Comparison of ENCODE assay signal across 11 cellular contexts in genomic region chr20:37263686-37264085, GRCh38. TPM values are rescaled to one million over a fixed set of nuclear protein-coding genes. Genes with fewer than 3 reads are reported as not detected.
"Had no signal": no experiment of that assay in that cellular context is flagged by ENCODE, and none has a peak within 500 bp of the region (broad histone marks: within the 10 kb centered on the region; RNA-seq: fewer than 3 reads in every experiment).

No MANE protein-coding gene starts in this region.

- H3K9me3 ChIP-seq: HAP-1 had no signal

- H3K9me3 Mint-ChIP-seq: GM23338, H9, HFFc6 had no signal

- DNase-seq: GM23248, GOT3, H7, H9, HCEC 1CT, HFFc6 had no signal

- H3K9ac ChIP-seq: GM23248 had no signal

- H2AFZ ChIP-seq: GM23248, GM23338 had no signal

- H3K4me3 Mint-ChIP-seq: GM23338, H9, HFFc6 had no signal

- ATAC-seq: GM23338, HCT116 had no signal

- H3K36me3 ChIP-seq: HAP-1 had no signal

- H3K27ac ChIP-seq: GM23248 had no signal

- H3K4me2 ChIP-seq: GM23338 had no signal

- H3K4me3 ChIP-seq: GM23248, GM23338, HAP-1 had no signal

- H3K27ac Mint-ChIP-seq: GM23338, H9, HFFc6 had no signal

RNA-seq across cellular contexts. Expression of gene GHRH, which starts 2.1 kb away (rescaled TPM):
- total RNA-seq: GM23248, GM23338, H1, H4, H7, H9, HFFc6 had no signal
- polyA plus RNA-seq: GM23248, H1 had no signal
